7 cellular contexts compared by ENCODE assay signal in the genomic region with DNA sequence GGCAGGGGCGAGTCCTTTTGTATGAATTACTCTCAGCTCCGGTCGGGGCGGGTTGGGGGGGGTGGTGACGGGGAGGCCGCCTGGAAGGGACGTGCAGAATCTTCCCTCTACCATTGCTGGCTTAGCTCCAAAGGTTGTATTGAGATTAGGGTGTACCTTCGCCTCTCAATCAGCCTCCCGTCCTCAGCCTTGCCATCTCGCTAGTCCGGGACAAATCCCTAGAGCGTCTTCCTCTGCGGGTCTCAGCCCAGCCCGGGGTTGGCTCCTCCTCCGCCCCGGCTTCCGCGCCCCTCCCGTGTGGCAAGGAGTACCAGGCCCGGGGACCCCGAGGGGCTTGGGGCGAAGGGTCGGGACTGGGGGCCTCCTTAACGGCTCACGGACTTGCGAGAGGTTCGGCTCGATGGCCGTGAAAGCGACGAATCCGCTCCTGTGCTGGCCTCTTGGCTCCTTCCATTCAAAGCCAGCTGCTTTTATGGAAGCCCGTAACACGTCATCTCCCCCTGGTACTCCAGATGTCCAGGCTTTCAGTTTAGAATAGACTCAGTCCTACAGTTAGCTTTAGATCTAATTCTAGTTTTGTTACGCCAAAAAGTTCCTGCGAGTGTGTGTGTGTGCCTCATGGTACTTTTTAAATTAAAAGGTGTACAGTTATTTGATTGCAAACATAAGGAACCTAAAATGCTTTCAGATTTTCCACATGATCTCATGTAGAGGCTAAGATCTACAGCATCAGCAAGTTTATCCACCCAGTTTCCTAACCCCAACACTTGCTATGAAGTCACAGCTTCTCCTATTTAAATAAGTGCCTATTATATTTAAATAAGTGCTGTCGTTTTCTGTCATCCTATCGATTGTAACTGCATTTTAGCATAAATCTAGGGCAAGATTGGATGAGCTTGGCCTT. TPM values are rescaled to one million over a fixed set of nuclear protein-coding genes. Genes with fewer than 3 reads are reported as not detected.
DNase-seq lines count a peak whose midpoint lies in the region; ATAC-seq and TF ChIP-seq lines count a peak whose summit lies in the region.

No MANE protein-coding gene starts in this region.

- peaks cover 40% of the 10 kb centered on the region for H3K4me1 Mint-ChIP-seq in T-helper 1 cell treated with Interleukin-12 subunit alpha and Interleukin-12 subunit beta and Interleukin-4 antibody, amounts not matched to agents 30 μg/mL and 1 μg/mL, for 36 hours (ENCODE audit: low read depth)

- H3K27me3 Mint-ChIP-seq in T-helper 1 cell treated with Interleukin-12 subunit alpha and Interleukin-12 subunit beta and Interleukin-4 antibody, amounts not matched to agents 30 μg/mL and 1 μg/mL, for 36 hours (ENCODE audit: low read depth): no peaks in the 10 kb centered on the region

- ATAC-seq in GM18499 (IDR thresholded peaks at IDR 0.05; ENCODE audit: insufficient read depth, unreplicated experiment) (peak; percentile 20), HG02623 (IDR thresholded peaks at IDR 0.05; ENCODE audit: unreplicated experiment) (peak; percentile 26), left lung (peak; percentile 49)

- TF ChIP-seq CTCF in NB4 (IDR thresholded peaks at IDR 0.05; ENCODE audit: low read depth, low read length) (no peak), left lung (IDR thresholded peaks at IDR 0.05) (no peak)

- peaks cover 0 to 33% of the 10 kb centered on the region in 2 donors for H3K36me3 ChIP-seq in left lung

- peaks cover 16 to 40% of the 10 kb centered on the region in 2 donors for H3K4me1 ChIP-seq in left lung

- H3K36me3 Mint-ChIP-seq in T-helper 1 cell treated with Interleukin-12 subunit alpha and Interleukin-12 subunit beta and Interleukin-4 antibody, amounts not matched to agents 30 μg/mL and 1 μg/mL, for 36 hours (ENCODE audit: low read depth): peaks cover 40% of the 10 kb centered on the region

- no peaks in the 10 kb centered on the region for H3K9me3 Mint-ChIP-seq in T-helper 1 cell treated with Interleukin-12 subunit alpha and Interleukin-12 subunit beta and Interleukin-4 antibody, amounts not matched to agents 30 μg/mL and 1 μg/mL, for 36 hours

- H3K4me3 Mint-ChIP-seq in T-helper 1 cell treated with Interleukin-12 subunit alpha and Interleukin-12 subunit beta and Interleukin-4 antibody, amounts not matched to agents 30 μg/mL and 1 μg/mL, for 36 hours: peak overlapping the region; percentile 91

- H3K27ac Mint-ChIP-seq in T-helper 1 cell treated with Interleukin-12 subunit alpha and Interleukin-12 subunit beta and Interleukin-4 antibody, amounts not matched to agents 30 μg/mL and 1 μg/mL, for 36 hours: peak overlapping the region; percentile 99

- H3K27me3 ChIP-seq in left lung: no peaks in the 10 kb centered on the region

- TF ChIP-seq POLR2A in NB4 (IDR thresholded peaks at IDR 0.05; ENCODE audit: extremely low read depth, insufficient read length): no peak

- no peaks in the 10 kb centered on the region for H3K9me3 ChIP-seq in left lung

- peak; percentile 77 for DNase-seq in NB4 (ENCODE audit: low read depth)
- peak; percentile 65 for DNase-seq in cerebellar cortex (ENCODE audit: low spot score)
- DNase-seq in left lung: peak; percentile 79 to 91
- DNase-seq in stimulated activated CD4-positive, alpha-beta T cell treated with anti-CD3 and anti-CD28 coated beads, Interleukin-4, amount 100 ng/mL, for 48 hours (ENCODE audit: low read depth in 2 of 2): peak; percentile 64 to 71

- H3K4me3 ChIP-seq in NB4 (ENCODE audit: low read depth, low read length) (peak overlapping the region; percentile 80), left lung (peak overlapping the region; percentile 49 to 96)

- H3K27ac ChIP-seq in left lung: peak overlapping the region; percentile 100

- intact Hi-C loops in left lung (cut with DNase I): loop anchor here in 1 of 2 donors (10.0 kb wide), 1 partner anchor 63 kb away; no protein-coding TSS in a partner anchor

RNA-seq across cellular contexts. Expression of a gene that starts 0.8 kb away (rescaled TPM):
- total RNA-seq in left lung: 1,000 to 10,000 TPM; 7,825 to 9,246 TPM

Comparison
In these comparisons a context has a peak if more than half of its experiments do, and no peak if none do; other contexts are left out.
1. Peak in every context shown above with its lines: DNase-seq, ATAC-seq, H3K4me3 ChIP-seq and H3K27ac ChIP-seq.